In genomic region chr3:12893247-12893646, GRCh38 we compare ENCODE assay signal across 19 cellular contexts.
"Had no signal": no experiment of that assay in that cellular context is flagged by ENCODE, and none has a peak within 500 bp of the region (broad histone marks: within the 10 kb centered on the region; RNA-seq: fewer than 3 reads in every experiment).

No MANE protein-coding gene starts in this region.

- H3K9me3 ChIP-seq: colonic mucosa, gastrocnemius medialis, lower lobe of right lung, neutrophil, spleen, tibial nerve had no signal

- H3K4me3 ChIP-seq: colonic mucosa, gastrocnemius medialis, lower lobe of right lung, spleen, tibial nerve had no signal

- H3K27ac Mint-ChIP-seq: activated naive CD8-positive, alpha-beta T cell; activated T-helper 2 cell treated with anti-CD3 and anti-CD28 coated beads, Interferon-gamma antibody, Interleukin-2, Interleukin-4, amounts not matched to agents 10 μg/mL and 5 μg/mL and 100 μg/mL, durations not matched to agents 14 hours and 24 hours and 36 hours; stimulated activated naive B cell treated with anti-CD40 and anti-IgM and Interleukin-4, amounts not matched to agents 10 μg/mL and 1 μg/mL and 100 μg/mL, for 72 hours had no signal

- H3K27me3 ChIP-seq: colonic mucosa, gastrocnemius medialis, tibial nerve had no signal

- H3K27me3 Mint-ChIP-seq: activated naive CD8-positive, alpha-beta T cell had no signal

- H3K27ac ChIP-seq: colonic mucosa, gastrocnemius medialis, lower lobe of right lung, neutrophil, spleen, tibial nerve had no signal

- H3K36me3 Mint-ChIP-seq: activated naive CD8-positive, alpha-beta T cell; naive B cell; stimulated activated naive B cell treated with anti-CD40 and anti-IgM and Interleukin-4, amounts not matched to agents 10 μg/mL and 1 μg/mL and 100 μg/mL, for 72 hours had no signal

- DNase-seq: activated CD4-positive, alpha-beta T cell treated with anti-CD3 and anti-CD28 coated beads, Interleukin-2, amount 50 U/mL, for 1 hour; activated CD4-positive, CD25-positive, alpha-beta regulatory T cell; aorta; colonic mucosa; gastrocnemius medialis; hypothalamus; left cardiac atrium; midbrain; naive B cell; stimulated activated CD4-positive, alpha-beta T cell treated with anti-CD3 and anti-CD28 coated beads, Interleukin-1b, Interleukin-23, amount 100 ng/mL, for 48 hours; stimulated activated naive B cell treated with anti-CD40 and anti-IgM and Interleukin-4, amounts not matched to agents 10 μg/mL and 1 μg/mL and 100 μg/mL, for 72 hours; T-helper 1 cell had no signal

- H3K36me3 ChIP-seq: colonic mucosa, gastrocnemius medialis had no signal

- H3K4me3 Mint-ChIP-seq: activated naive CD8-positive, alpha-beta T cell; naive B cell; stimulated activated naive B cell treated with anti-CD40 and anti-IgM and Interleukin-4, amounts not matched to agents 10 μg/mL and 1 μg/mL and 100 μg/mL, for 72 hours had no signal

- ATAC-seq: gastrocnemius medialis; left cardiac atrium; lower lobe of right lung; sciatic nerve; stimulated activated naive B cell treated with anti-CD40 and anti-IgM and Interleukin-4, amounts not matched to agents 10 μg/mL and 1 μg/mL and 100 μg/mL, for 72 hours had no signal

- H3K9me3 Mint-ChIP-seq: activated T-helper 2 cell treated with anti-CD3 and anti-CD28 coated beads, Interferon-gamma antibody, Interleukin-2, Interleukin-4, amounts not matched to agents 10 μg/mL and 5 μg/mL and 100 μg/mL, durations not matched to agents 14 hours and 24 hours and 36 hours; naive B cell; stimulated activated naive B cell treated with anti-CD40 and anti-IgM and Interleukin-4, amounts not matched to agents 10 μg/mL and 1 μg/mL and 100 μg/mL, for 72 hours had no signal
